1 cellular context compared by ENCODE assay signal in genomic region chr20:64035933-64036345, GRCh38.
A peak's percentile ranks its signal among the peaks of the same experiment; 100 is the strongest.
TF ChIP-seq lines count a peak whose summit lies in the region.

C20orf204 (plus strand) TSS chr20:64036182; CDS start chr20:64036324, 142 bp downstream.

TF ChIP-seq in HepG2, 621 proteins besides CTCF, POLR2A, EP300 and RAD21 (continued from another document and continues in another):
- no peak for TF ChIP-seq GRHL1 (CRISPR knock-in tag; conservative IDR thresholded peaks at IDR 0.05)
- TF ChIP-seq ZHX1 (CRISPR knock-in tag; IDR thresholded peaks at IDR 0.05; ENCODE audit: low read depth) = no peak
- peak; percentile 3; the same call in 1 of the 2 replicates for TF ChIP-seq ZNF484 (CRISPR knock-in tag; IDR thresholded peaks at IDR 0.05; ENCODE audit: borderline replicate concordance, low read depth)
- TF ChIP-seq MEIS2 (CRISPR knock-in tag; IDR thresholded peaks at IDR 0.05) = peak; percentile 28; the same call in 1 of the 2 replicates
- TF ChIP-seq MNT (IDR thresholded peaks at IDR 0.05) = no peak; the same call in 1 of the 2 replicates
- TF ChIP-seq AHDC1 (CRISPR knock-in tag; IDR thresholded peaks at IDR 0.05; ENCODE audit: borderline replicate concordance) = no peak
- TF ChIP-seq ZNF841 (CRISPR knock-in tag; IDR thresholded peaks at IDR 0.05; ENCODE audit: borderline replicate concordance) = no peak
- TF ChIP-seq ZNF496 (CRISPR knock-in tag; IDR thresholded peaks at IDR 0.05; ENCODE audit: insufficient replicate concordance) = no peak
- TF ChIP-seq ARNT (IDR thresholded peaks at IDR 0.05) = no peak
- TF ChIP-seq ZMYM3 (CRISPR knock-in tag; IDR thresholded peaks at IDR 0.05) = peak; percentile 23
- no peak for TF ChIP-seq KLF13 (CRISPR knock-in tag; IDR thresholded peaks at IDR 0.05)
- no peak; the same call in 1 of the 2 replicates for TF ChIP-seq IRF1 (CRISPR knock-in tag; IDR thresholded peaks at IDR 0.05; ENCODE audit: low read depth)
- TF ChIP-seq CREB1 (IDR thresholded peaks at IDR 0.05) = no peak
- no peak for TF ChIP-seq CREB1 (CRISPR knock-in tag; IDR thresholded peaks at IDR 0.05)
- no peak for TF ChIP-seq ZBTB39 (CRISPR knock-in tag; IDR thresholded peaks at IDR 0.05)
- TF ChIP-seq BCLAF1 (IDR thresholded peaks at IDR 0.05) = no peak
- TF ChIP-seq TOE1 (CRISPR knock-in tag; IDR thresholded peaks at IDR 0.05) = no peak
- 0 out of 2 replicates have a peak, but pooled peaks have one; percentile 42 for TF ChIP-seq ZNF616 (CRISPR knock-in tag; IDR thresholded peaks at IDR 0.05; ENCODE audit: low read depth)
- no peak for TF ChIP-seq FOXM1 (CRISPR knock-in tag; IDR thresholded peaks at IDR 0.05)
- peak; percentile 90; the same call in 1 of the 2 replicates for TF ChIP-seq ZNF296 (CRISPR knock-in tag; conservative IDR thresholded peaks at IDR 0.05)
- TF ChIP-seq ZNF550 (CRISPR knock-in tag; IDR thresholded peaks at IDR 0.05; ENCODE audit: borderline replicate concordance) = no peak; the same call in 1 of the 2 replicates
- peak; percentile 75 for TF ChIP-seq TFDP2 (CRISPR knock-in tag; IDR thresholded peaks at IDR 0.05)
- peak; percentile 62 for TF ChIP-seq ERF (CRISPR knock-in tag; IDR thresholded peaks at IDR 0.05)
- peak; percentile 38; the same call in 1 of the 2 replicates for TF ChIP-seq ZNF724P (CRISPR knock-in tag; IDR thresholded peaks at IDR 0.05; ENCODE audit: borderline replicate concordance)
- TF ChIP-seq PHB2 (IDR thresholded peaks at IDR 0.05; ENCODE audit: partially characterized antibody) = no peak
- no peak for TF ChIP-seq ZNF432 (CRISPR knock-in tag; IDR thresholded peaks at IDR 0.05; ENCODE audit: borderline replicate concordance)
- TF ChIP-seq ADNP (CRISPR knock-in tag; IDR thresholded peaks at IDR 0.05) = no peak
- TF ChIP-seq KLF12 (CRISPR knock-in tag; IDR thresholded peaks at IDR 0.05; ENCODE audit: borderline replicate concordance) = no peak; the same call in 1 of the 2 replicates
- no peak for TF ChIP-seq FOSL1 (CRISPR knock-in tag; IDR thresholded peaks at IDR 0.05; ENCODE audit: borderline replicate concordance)
- no peak for TF ChIP-seq ETS1 (CRISPR knock-in tag; IDR thresholded peaks at IDR 0.05)
- peak; percentile 79; the same call in 1 of the 2 replicates for TF ChIP-seq ZNF160 (CRISPR knock-in tag; IDR thresholded peaks at IDR 0.05)
- no peak for TF ChIP-seq ZBTB10 (CRISPR knock-in tag; IDR thresholded peaks at IDR 0.05; ENCODE audit: borderline replicate concordance)
